ENCODE assay signal across 8 cellular contexts in the genomic region with DNA sequence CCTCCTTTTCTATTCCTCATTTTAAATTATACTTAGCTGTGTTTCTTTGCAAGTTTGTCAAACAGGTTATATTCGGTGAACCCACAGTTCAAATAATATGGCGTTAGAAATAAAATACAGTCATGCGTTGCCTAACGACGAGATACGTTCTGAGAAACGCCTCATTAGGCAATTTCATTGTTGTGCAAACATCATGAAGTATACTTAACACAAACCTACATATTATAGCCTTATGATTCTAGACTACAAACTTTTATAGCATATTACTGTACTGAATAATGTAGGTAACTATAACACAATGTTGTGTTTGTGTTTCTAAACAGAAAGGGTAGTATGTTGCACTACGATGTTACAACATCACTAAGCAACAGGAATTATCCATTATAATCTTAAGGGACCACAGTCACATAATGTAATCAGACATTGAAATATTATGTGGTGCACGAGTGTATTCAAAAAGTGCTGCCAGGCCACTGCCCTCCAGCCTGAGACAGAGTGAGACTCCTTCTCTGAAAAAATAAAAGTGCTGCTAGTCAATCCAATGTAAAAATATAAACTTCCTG. TPM values are rescaled to one million over a fixed set of nuclear protein-coding genes. Genes with fewer than 3 reads are reported as not detected.
A peak's percentile ranks its signal among the peaks of the same experiment; 100 is the strongest.
DNase-seq lines count a peak whose midpoint lies in the region; ATAC-seq and TF ChIP-seq lines count a peak whose summit lies in the region.

No MANE protein-coding gene starts in this region.

- peak overlapping the region in 1 of 2 donors; percentile 23 for H3K4me3 ChIP-seq in mucosa of rectum (ENCODE audit: low read length in 2 of 2)

- peak overlapping the region; percentile 57 to 62 for H3K27ac ChIP-seq in mucosa of rectum (ENCODE audit: low read depth in 2 of 2, low read length in 2 of 2)

- H3K36me3 ChIP-seq in mucosa of rectum (ENCODE audit: control insufficient read depth in 2 of 2, insufficient read depth in 2 of 2, low read length in 2 of 2), result no peaks in the 10 kb centered on the region

- H3K27ac Mint-ChIP-seq in activated T-helper 1 cell treated with anti-CD3 and anti-CD28 coated beads, Interleukin-12 subunit alpha, Interleukin-12 subunit beta, Interleukin-2, Interleukin-4 antibody, amounts not matched to agents 30 ng/mL and 10 ng/mL and 1 ng/mL, durations not matched to agents 14 hours and 24 hours and 36 hours, result no peak overlapping the region
- H3K27ac Mint-ChIP-seq in mesothelial cell of epicardium, result no peak overlapping the region

- no peaks in the 10 kb centered on the region for H3K9me3 Mint-ChIP-seq in activated T-helper 1 cell treated with anti-CD3 and anti-CD28 coated beads, Interleukin-12 subunit alpha, Interleukin-12 subunit beta, Interleukin-2, Interleukin-4 antibody, amounts not matched to agents 30 ng/mL and 10 ng/mL and 1 ng/mL, durations not matched to agents 14 hours and 24 hours and 36 hours
- H3K9me3 Mint-ChIP-seq in mesothelial cell of epicardium, result no peaks in the 10 kb centered on the region

- peak overlapping the region; percentile 98 for H3K4me3 Mint-ChIP-seq in activated T-helper 1 cell treated with anti-CD3 and anti-CD28 coated beads, Interleukin-12 subunit alpha, Interleukin-12 subunit beta, Interleukin-2, Interleukin-4 antibody, amounts not matched to agents 30 ng/mL and 10 ng/mL and 1 ng/mL, durations not matched to agents 14 hours and 24 hours and 36 hours
- no peak overlapping the region for H3K4me3 Mint-ChIP-seq in mesothelial cell of epicardium

- H3K9ac ChIP-seq in mucosa of rectum (ENCODE audit: low read depth in 1 of 2, low read length in 2 of 2), result no peak overlapping the region

- H3K27me3 ChIP-seq in mucosa of rectum (ENCODE audit: control insufficient read depth in 2 of 2, insufficient read depth in 2 of 2, low read length in 2 of 2), result no peaks in the 10 kb centered on the region

- DNase-seq in COLO668 (lab: John Stamatoyannopoulos, UW; ENCODE audit: unreplicated experiment) (peak; percentile 19), NCI-H1048 (lab: John Stamatoyannopoulos, UW) (peak; percentile 21), mesothelial cell of epicardium (ENCODE audit: low spot score in 2 of 2, unreplicated experiment in 2 of 2) (no peak)
- DNase-seq in activated T-helper 1 cell treated with anti-CD3 and anti-CD28 coated beads, Interleukin-12 subunit alpha, Interleukin-12 subunit beta, Interleukin-2, Interleukin-4 antibody, amounts not matched to agents 30 ng/mL and 10 ng/mL and 1 ng/mL, durations not matched to agents 14 hours and 24 hours and 36 hours (ENCODE audit: low spot score), result no peak
- DNase-seq in effector CD8-positive, alpha-beta T cell (lab: John Stamatoyannopoulos, UW), result no peak

- intact Hi-C loops in activated T-helper 1 cell treated with anti-CD3 and anti-CD28 coated beads, Interleukin-12 subunit alpha, Interleukin-12 subunit beta, Interleukin-2, Interleukin-4 antibody, amounts not matched to agents 30 ng/mL and 10 ng/mL and 1 ng/mL, durations not matched to agents 14 hours and 24 hours and 36 hours (cut with micrococcal nuclease), result loop anchor here (10.0 kb wide), 4 partner anchors 834 to 1254 kb away; a partner anchor contains a TSS

- peaks cover 4% of the 10 kb centered on the region for H3K27me3 Mint-ChIP-seq in activated T-helper 1 cell treated with anti-CD3 and anti-CD28 coated beads, Interleukin-12 subunit alpha, Interleukin-12 subunit beta, Interleukin-2, Interleukin-4 antibody, amounts not matched to agents 30 ng/mL and 10 ng/mL and 1 ng/mL, durations not matched to agents 14 hours and 24 hours and 36 hours (ENCODE audit: insufficient read depth)
- peaks cover 9% of the 10 kb centered on the region for H3K27me3 Mint-ChIP-seq in mesothelial cell of epicardium (ENCODE audit: low read depth)

- ATAC-seq in HG02852 (IDR thresholded peaks at IDR 0.05; ENCODE audit: unreplicated experiment), result no peak
- no peak for ATAC-seq in HG03565 (IDR thresholded peaks at IDR 0.05; ENCODE audit: unreplicated experiment)

- H3K4me1 ChIP-seq in mucosa of rectum (ENCODE audit: control insufficient read depth in 2 of 2, insufficient read depth in 2 of 2, low read length in 2 of 2), result peaks cover 12 to 20% of the 10 kb centered on the region in 2 donors

- no peaks in the 10 kb centered on the region for H3K9me3 ChIP-seq in mucosa of rectum (ENCODE audit: control insufficient read depth in 2 of 2, low read length in 2 of 2)

- H3K4me1 Mint-ChIP-seq in activated T-helper 1 cell treated with anti-CD3 and anti-CD28 coated beads, Interleukin-12 subunit alpha, Interleukin-12 subunit beta, Interleukin-2, Interleukin-4 antibody, amounts not matched to agents 30 ng/mL and 10 ng/mL and 1 ng/mL, durations not matched to agents 14 hours and 24 hours and 36 hours (ENCODE audit: low read depth), result peaks cover 28% of the 10 kb centered on the region
- H3K4me1 Mint-ChIP-seq in mesothelial cell of epicardium, result peaks cover 36% of the 10 kb centered on the region

- no peak for TF ChIP-seq CTCF in mesothelial cell of epicardium (IDR thresholded peaks at IDR 0.05; ENCODE audit: unreplicated experiment)

- peaks cover 8% of the 10 kb centered on the region for H3K36me3 Mint-ChIP-seq in activated T-helper 1 cell treated with anti-CD3 and anti-CD28 coated beads, Interleukin-12 subunit alpha, Interleukin-12 subunit beta, Interleukin-2, Interleukin-4 antibody, amounts not matched to agents 30 ng/mL and 10 ng/mL and 1 ng/mL, durations not matched to agents 14 hours and 24 hours and 36 hours (ENCODE audit: low read depth)
- H3K36me3 Mint-ChIP-seq in mesothelial cell of epicardium, result no peaks in the 10 kb centered on the region

RNA-seq across cellular contexts. Expression of a gene that starts 3.0 kb away (rescaled TPM):
- total RNA-seq in activated T-helper 1 cell treated with anti-CD3 and anti-CD28 coated beads, Interleukin-12 subunit alpha, Interleukin-12 subunit beta, Interleukin-2, Interleukin-4 antibody, amounts not matched to agents 30 ng/mL and 10 ng/mL and 1 ng/mL, durations not matched to agents 14 hours and 24 hours and 36 hours, result 51.9 and 52.5 TPM in 2 replicates
- 19.3 to 22.6 TPM (median 20.1 TPM) in 3 replicates for total RNA-seq in mesothelial cell of epicardium

Comparison
In these comparisons a context has a peak if more than half of its experiments do, and no peak if none do; other contexts are left out.
1. DNase-seq: peak in COLO668 (single experiment) and NCI-H1048 (single experiment); none in activated T-helper 1 cell treated with anti-CD3 and anti-CD28 coated beads, Interleukin-12 subunit alpha, Interleukin-12 subunit beta, Interleukin-2, Interleukin-4 antibody, amounts not matched to agents 30 ng/mL and 10 ng/mL and 1 ng/mL, durations not matched to agents 14 hours and 24 hours and 36 hours (single experiment), mesothelial cell of epicardium (0 of 2) and effector CD8-positive, alpha-beta T cell (single experiment).